ENCODE assay signal across 1 cellular context in genomic region chr9:126611188-126611587, GRCh38.
TF ChIP-seq lines count a peak whose summit lies in the region.

No MANE protein-coding gene starts in this region.

TF ChIP-seq in H1, 55 proteins besides CTCF, POLR2A, EP300 and RAD21:
- no peak for TF ChIP-seq JUN (IDR thresholded peaks at IDR 0.05; ENCODE audit: low read depth, low read length)
- TF ChIP-seq EZH2 (IDR thresholded peaks at IDR 0.05; ENCODE audit: low read depth, low read length, severe bottlenecking), result peak; percentile 12
- TF ChIP-seq TBP (IDR thresholded peaks at IDR 0.05; ENCODE audit: low read depth, low read length), result no peak
- TF ChIP-seq, protein P1, sequence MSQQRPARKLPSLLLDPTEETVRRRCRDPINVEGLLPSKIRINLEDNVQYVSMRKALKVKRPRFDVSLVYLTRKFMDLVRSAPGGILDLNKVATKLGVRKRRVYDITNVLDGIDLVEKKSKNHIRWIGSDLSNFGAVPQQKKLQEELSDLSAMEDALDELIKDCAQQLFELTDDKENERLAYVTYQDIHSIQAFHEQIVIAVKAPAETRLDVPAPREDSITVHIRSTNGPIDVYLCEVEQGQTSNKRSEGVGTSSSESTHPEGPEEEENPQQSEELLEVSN (IDR thresholded peaks at IDR 0.05), result no peak
- no peak for TF ChIP-seq BACH1 (IDR thresholded peaks at IDR 0.05; ENCODE audit: low read length)
- 0 out of 2 replicates have a peak, but pooled peaks have one; percentile 27 for TF ChIP-seq CBX8 (IDR thresholded peaks at IDR 0.05; ENCODE audit: borderline replicate concordance, low read depth, low read length)
- TF ChIP-seq SUZ12 (IDR thresholded peaks at IDR 0.05; ENCODE audit: low read length), result 0 out of 2 replicates have a peak, but pooled peaks have one; percentile 9
- TF ChIP-seq SIRT6 (IDR thresholded peaks at IDR 0.05; ENCODE audit: low read length), result no peak
- TF ChIP-seq SIN3A (conservative IDR thresholded peaks at IDR 0.05 in 1 of 2, IDR thresholded peaks at IDR 0.05 in 1 of 2; ENCODE audit: low read depth in 1 of 2, low read length in 2 of 2), result no peak
- TF ChIP-seq SRF (IDR thresholded peaks at IDR 0.05; ENCODE audit: low read depth, low read length), result no peak
- TF ChIP-seq BCL11A (IDR thresholded peaks at IDR 0.05; ENCODE audit: low read depth in 2 of 2, low read length in 2 of 2), result no peak
- TF ChIP-seq ASH2L (IDR thresholded peaks at IDR 0.05; ENCODE audit: low read length), result peak; percentile 27
- TF ChIP-seq SAP30 (IDR thresholded peaks at IDR 0.05; ENCODE audit: insufficient read depth, insufficient replicate concordance, low read length), result no peak
- TF ChIP-seq KDM4A (IDR thresholded peaks at IDR 0.05; ENCODE audit: low read depth, low read length, severe bottlenecking), result peak; percentile 5
